In genomic region chr4:113248320-113248719, GRCh38 we compare ENCODE assay signal across 16 cellular contexts.
DNase-seq lines count a peak whose midpoint lies in the region; ATAC-seq and TF ChIP-seq lines count a peak whose summit lies in the region.
"Had no signal": no experiment of that assay in that cellular context is flagged by ENCODE, and none has a peak within 500 bp of the region (broad histone marks: within the 10 kb centered on the region; RNA-seq: fewer than 3 reads in every experiment).

No MANE protein-coding gene starts in this region.

- intact Hi-C loops in left ventricle myocardium superior (cut with micrococcal nuclease) = no loop called here
- intact Hi-C loops in left cardiac atrium (cut with DNase I) = loop anchor here in 1 of 2 donors (10.0 kb wide), 1 partner anchor 144 kb away; no protein-coding TSS in a partner anchor
- intact Hi-C loops in upper lobe of right lung (cut with DNase I) = no loop called here

- H3K4me3 ChIP-seq in Loucy (ENCODE audit: low read length, poor library complexity, severe bottlenecking) (no peak overlapping the region), upper lobe of right lung (no peak overlapping the region)
- H3K4me3 ChIP-seq: coronary artery, SK-N-MC, stomach had no signal

- H3K79me2 ChIP-seq in Loucy (ENCODE audit: insufficient read depth, low read length) = no peaks in the 10 kb centered on the region

- H3K4me1 ChIP-seq in Loucy (ENCODE audit: insufficient read depth, low read length, poor library complexity, severe bottlenecking) (no peaks in the 10 kb centered on the region), upper lobe of right lung (no peaks in the 10 kb centered on the region)
- H3K4me1 ChIP-seq: stomach had no signal

- no peak overlapping the region for H2AFZ ChIP-seq in Loucy (ENCODE audit: low read length)

- H3K27ac ChIP-seq in upper lobe of right lung = no peak overlapping the region
- H3K27ac ChIP-seq: coronary artery, SK-N-MC, stomach had no signal

- no peaks in the 10 kb centered on the region for H3F3A ChIP-seq in Loucy (ENCODE audit: low read depth)

- TF ChIP-seq CTCF in Loucy (conservative IDR thresholded peaks at IDR 0.05; ENCODE audit: low read length) = peak; percentile 51
- no peak for TF ChIP-seq CTCF in upper lobe of right lung (IDR thresholded peaks at IDR 0.05)

- H3K4me2 ChIP-seq in Loucy (ENCODE audit: low read depth, low read length, poor library complexity, severe bottlenecking) = no peak overlapping the region

- H4K20me1 ChIP-seq in Loucy (ENCODE audit: insufficient read depth, low read length, poor library complexity, severe bottlenecking) = no peaks in the 10 kb centered on the region

- ATAC-seq in left ventricle myocardium superior (peak; percentile 34), left cardiac atrium (no peak), upper lobe of right lung (peak; percentile 41), GM19395 (IDR thresholded peaks at IDR 0.05; ENCODE audit: unreplicated experiment) (no peak)
- ATAC-seq: activated naive CD8-positive, alpha-beta T cell treated with anti-CD3 and anti-CD28 coated beads, Interleukin-2, amount 50 U/mL, for 24 hours had no signal

- no peaks in the 10 kb centered on the region for H3K9me2 ChIP-seq in Loucy (replicated peaks; ENCODE audit: low read depth, low read length)

- no peaks in the 10 kb centered on the region for H3K36me3 ChIP-seq in Loucy (ENCODE audit: insufficient read depth, low read length)
- H3K36me3 ChIP-seq in upper lobe of right lung = no peaks in the 10 kb centered on the region
- H3K36me3 ChIP-seq: stomach had no signal

- H3K9ac ChIP-seq in Loucy (ENCODE audit: low read depth, low read length, poor library complexity, severe bottlenecking) = no peak overlapping the region

- H3K27me3 ChIP-seq in Loucy (ENCODE audit: insufficient read depth, low read length, poor library complexity, severe bottlenecking) = no peaks in the 10 kb centered on the region
- H3K27me3 ChIP-seq in upper lobe of right lung = no peaks in the 10 kb centered on the region
- H3K27me3 ChIP-seq: stomach had no signal

- H3K9me3 ChIP-seq in Loucy (ENCODE audit: insufficient read depth, low read depth, low read length) = no peaks in the 10 kb centered on the region
- no peaks in the 10 kb centered on the region for H3K9me3 ChIP-seq in upper lobe of right lung
- H3K9me3 ChIP-seq: stomach had no signal

- DNase-seq in left ventricle myocardium superior = no peak
- no peak for DNase-seq in left cardiac atrium
- DNase-seq in ecto neural progenitor cell (ENCODE audit: low spot score) = peak; percentile 53
- DNase-seq in upper lobe of right lung = no peak
- DNase-seq in T-helper 2 cell = no peak
- no peak for DNase-seq in activated CD4-positive, alpha-beta T cell treated with anti-CD3 and anti-CD28 coated beads for 48 hours
- DNase-seq: activated naive CD8-positive, alpha-beta T cell treated with anti-CD3 and anti-CD28 coated beads, Interleukin-2, amount 50 U/mL, for 24 hours; AML-193; NCI-H1105; NCI-H526 treated with DMSO at 0.1 percent for 48 hours; stimulated activated CD4-positive, alpha-beta T cell treated with anti-CD3 and anti-CD28 coated beads, Interleukin-4, amount 100 ng/mL, for 1 hour; stomach had no signal

Comparison
In these comparisons a context has a peak if more than half of its experiments do, and no peak if none do; other contexts are left out.
1. ATAC-seq: peak in left ventricle myocardium superior (single experiment) and upper lobe of right lung (single experiment); none in left cardiac atrium (0 of 2) and GM19395 (single experiment).